ENCODE assay signal across 7 cellular contexts in genomic region chr1:85597709-85598108, GRCh38.
"Had no signal": no experiment of that assay in that cellular context is flagged by ENCODE, and none has a peak within 500 bp of the region (broad histone marks: within the 10 kb centered on the region; RNA-seq: fewer than 3 reads in every experiment).

No MANE protein-coding gene starts in this region.

- H3K36me3 ChIP-seq: HAP-1 had no signal

- H3K4me3 Mint-ChIP-seq: HFFc6 had no signal

- H3K27ac Mint-ChIP-seq: HFFc6 had no signal

- H3K9me3 ChIP-seq: HAP-1 had no signal

- ATAC-seq: HCT116, K562 had no signal

- H3K4me1 ChIP-seq: HAP-1 had no signal

- H3K9me3 Mint-ChIP-seq: HFFc6 had no signal

- DNase-seq: GOT3, H7, HFFc6, IMR-90 had no signal

- H3K4me3 ChIP-seq: HAP-1, K562 had no signal
